Comparison of ENCODE assay signal across 10 cellular contexts in genomic region chr7:139774376-139774775, GRCh38. TPM values are rescaled to one million over a fixed set of nuclear protein-coding genes. Genes with fewer than 3 reads are reported as not detected.
DNase-seq lines count a peak whose midpoint lies in the region; ATAC-seq, FAIRE-seq and TF ChIP-seq lines count a peak whose summit lies in the region.
"Had no signal": no experiment of that assay in that cellular context is flagged by ENCODE, and none has a peak within 500 bp of the region (broad histone marks: within the 10 kb centered on the region; RNA-seq: fewer than 3 reads in every experiment).

No MANE protein-coding gene starts in this region.

- peak overlapping the region in 1 of 2 donors; percentile 84 for H3K27ac Mint-ChIP-seq in activated naive CD4-positive, alpha-beta T cell treated with anti-CD3 and anti-CD28 coated beads, Interleukin-2, amount 50 U/mL, for 72 hours
- H3K27ac Mint-ChIP-seq in activated naive CD4-positive, alpha-beta T cell treated with anti-CD3 and anti-CD28 coated beads, Interleukin-2, amount 10 ng/mL, durations not matched to agents 7 days and 5 days, result no peak overlapping the region
- peak overlapping the region; percentile 97 for H3K27ac Mint-ChIP-seq in activated naive CD8-positive, alpha-beta T cell
- H3K27ac Mint-ChIP-seq in immature natural killer cell, result peak overlapping the region; percentile 78 to 99 (median 98)

- H3K27ac ChIP-seq in temporal lobe (ENCODE audit: low read depth, low read length), result peak overlapping the region; percentile 93
- peak overlapping the region in 1 of 4 donors; percentile 91 for H3K27ac ChIP-seq in pancreas

- DNase-seq in activated naive CD4-positive, alpha-beta T cell treated with anti-CD3 and anti-CD28 coated beads, Interleukin-2, amount 50 U/mL, for 72 hours (ENCODE audit: low spot score in 2 of 2), result no peak
- DNase-seq in activated naive CD4-positive, alpha-beta T cell treated with anti-CD3 and anti-CD28 coated beads, Interleukin-2, amount 10 ng/mL, durations not matched to agents 7 days and 5 days, result no peak
- no peak for DNase-seq in immature natural killer cell
- DNase-seq in pancreas, result no peak
- DNase-seq in omental fat pad (ENCODE audit: low spot score), result no peak
- DNase-seq: NCI-H1048; stimulated activated CD4-positive, alpha-beta T cell treated with anti-CD3 and anti-CD28 coated beads, Interleukin-4, amount 100 ng/mL, for 1 hour had no signal

- FAIRE-seq in pancreas (lab: Jason Lieb, UNC), result no peak

- intact Hi-C loops in pancreas (cut with DNase I), result loop anchor here in 2 of 3 donors (10.0 kb wide), 3 partner anchors 130 to 230 kb away; no protein-coding TSS in a partner anchor

- no peaks in the 10 kb centered on the region for H3K36me3 ChIP-seq in pancreas

- H3K9me3 ChIP-seq in pancreas, result no peaks in the 10 kb centered on the region

- no peak overlapping the region for H3K4me3 Mint-ChIP-seq in activated naive CD4-positive, alpha-beta T cell treated with anti-CD3 and anti-CD28 coated beads, Interleukin-2, amount 10 ng/mL, durations not matched to agents 7 days and 5 days
- H3K4me3 Mint-ChIP-seq in activated naive CD8-positive, alpha-beta T cell, result peak overlapping the region; percentile 98
- H3K4me3 Mint-ChIP-seq in immature natural killer cell, result peak overlapping the region; percentile 95 to 100 (median 100)

- H3K27me3 Mint-ChIP-seq in activated naive CD4-positive, alpha-beta T cell treated with anti-CD3 and anti-CD28 coated beads, Interleukin-2, amount 10 ng/mL, durations not matched to agents 7 days and 5 days, result peaks cover 14% of the 10 kb centered on the region
- no peaks in the 10 kb centered on the region for H3K27me3 Mint-ChIP-seq in activated naive CD8-positive, alpha-beta T cell
- peaks cover 2 to 12% (median 9%) of the 10 kb centered on the region in 3 donors for H3K27me3 Mint-ChIP-seq in immature natural killer cell (ENCODE audit: low read depth in 3 of 3)

- H3K4me1 Mint-ChIP-seq in activated naive CD4-positive, alpha-beta T cell treated with anti-CD3 and anti-CD28 coated beads, Interleukin-2, amount 10 ng/mL, durations not matched to agents 7 days and 5 days, result peaks cover 62% of the 10 kb centered on the region
- H3K4me1 Mint-ChIP-seq in activated naive CD8-positive, alpha-beta T cell (ENCODE audit: low read depth), result peaks cover 72% of the 10 kb centered on the region
- H3K4me1 Mint-ChIP-seq in immature natural killer cell, result peaks cover 66 to 82% of the 10 kb centered on the region in 2 donors

- TF ChIP-seq CTCF in pancreas (IDR thresholded peaks at IDR 0.05) (no peak), omental fat pad (IDR thresholded peaks at IDR 0.05) (no peak)

- WGBS in pancreas, 2 donors, result 90 to 97% methylated on average over 1 of the region's 1 CpG

- peak; percentile 67 for ATAC-seq in activated naive CD4-positive, alpha-beta T cell treated with anti-CD3 and anti-CD28 coated beads, Interleukin-2, amount 50 U/mL, for 72 hours
- ATAC-seq in pancreas, result no peak
- ATAC-seq in GM18498 (IDR thresholded peaks at IDR 0.05; ENCODE audit: unreplicated experiment), result no peak
- no peak for ATAC-seq in omental fat pad (ENCODE audit: low FRiP score)

- H3K4me1 ChIP-seq in pancreas, result peaks cover 5 to 46% (median 31%) of the 10 kb centered on the region in 3 donors

- H3K27me3 ChIP-seq in pancreas, result no peaks in the 10 kb centered on the region

- no peaks in the 10 kb centered on the region for H3K9me3 Mint-ChIP-seq in activated naive CD4-positive, alpha-beta T cell treated with anti-CD3 and anti-CD28 coated beads, Interleukin-2, amount 50 U/mL, for 72 hours
- no peaks in the 10 kb centered on the region for H3K9me3 Mint-ChIP-seq in activated naive CD4-positive, alpha-beta T cell treated with anti-CD3 and anti-CD28 coated beads, Interleukin-2, amount 10 ng/mL, durations not matched to agents 7 days and 5 days
- no peaks in the 10 kb centered on the region for H3K9me3 Mint-ChIP-seq in activated naive CD8-positive, alpha-beta T cell (ENCODE audit: low read depth)
- no peaks in the 10 kb centered on the region for H3K9me3 Mint-ChIP-seq in immature natural killer cell

- no peak overlapping the region for H3K4me3 ChIP-seq in pancreas

- CTCF ChIA-PET in activated naive CD4-positive, alpha-beta T cell treated with anti-CD3 and anti-CD28 coated beads, Interleukin-2, amount 10 ng/mL, durations not matched to agents 7 days and 5 days (lab: Charles Lee), result interaction anchor here (0.8 to 1.7 kb wide), 5 partner anchors 12 to 172 kb away, joined by 3 to 4 read pairs (median 3); no protein-coding TSS in a partner anchor

- peaks cover 18 to 25% of the 10 kb centered on the region in 2 donors for H3K36me3 Mint-ChIP-seq in activated naive CD4-positive, alpha-beta T cell treated with anti-CD3 and anti-CD28 coated beads, Interleukin-2, amount 50 U/mL, for 72 hours
- peaks cover 14% of the 10 kb centered on the region for H3K36me3 Mint-ChIP-seq in activated naive CD4-positive, alpha-beta T cell treated with anti-CD3 and anti-CD28 coated beads, Interleukin-2, amount 10 ng/mL, durations not matched to agents 7 days and 5 days
- H3K36me3 Mint-ChIP-seq in activated naive CD8-positive, alpha-beta T cell, result peaks cover 3% of the 10 kb centered on the region
- H3K36me3 Mint-ChIP-seq in immature natural killer cell, result peaks cover 3 to 6% (median 5%) of the 10 kb centered on the region in 3 donors

RNA-seq across cellular contexts. Expression of gene HIPK2, which starts 3.4 kb away (rescaled TPM):
- 10 to 100 TPM; 12.8 to 20.9 TPM for total RNA-seq in activated naive CD4-positive, alpha-beta T cell treated with anti-CD3 and anti-CD28 coated beads, Interleukin-2, amount 50 U/mL, for 72 hours
- polyA plus RNA-seq in immature natural killer cell (10 to 100 TPM in 1 of 3 donors, 1 to 10 TPM in 2; 3.5 to 14.2 (median 3.7) TPM), pancreas (1 to 10 TPM; 6.7 to 9.8 TPM)
- total RNA-seq in temporal lobe (20.4 TPM), pancreas (10 to 100 TPM; 21.4 to 49.0 (median 26.5) TPM), omental fat pad (10 to 100 TPM; 39.6 to 90.3 (median 70.0) TPM)

RNA-seq across cellular contexts. Expression of gene TBXAS1, which starts 54.7 kb away (rescaled TPM):
- 1 to 10 TPM; 1.4 to 5.8 TPM for total RNA-seq in activated naive CD4-positive, alpha-beta T cell treated with anti-CD3 and anti-CD28 coated beads, Interleukin-2, amount 50 U/mL, for 72 hours
- polyA plus RNA-seq in immature natural killer cell (10 to 100 TPM; 59.6 to 93.3 (median 68.7) TPM), pancreas (1 to 10 TPM; 1.5 to 2.3 TPM)
- total RNA-seq in temporal lobe (1.2 TPM), pancreas (10 to 100 TPM in 1 of 6 donors, 1 to 10 TPM in 4, under 1 TPM in 1; 0.74 to 18.4 (median 2.6) TPM), omental fat pad (10 to 100 TPM; 22.2 to 63.4 (median 48.6) TPM)

Comparison
In these comparisons a context has a peak if more than half of its experiments do, and no peak if none do; other contexts are left out.
1. ATAC-seq: peak in activated naive CD4-positive, alpha-beta T cell treated with anti-CD3 and anti-CD28 coated beads, Interleukin-2, amount 50 U/mL, for 72 hours (2 of 2); none in pancreas (0 of 4), GM18498 (single experiment) and omental fat pad (single experiment).